In the genomic region with DNA sequence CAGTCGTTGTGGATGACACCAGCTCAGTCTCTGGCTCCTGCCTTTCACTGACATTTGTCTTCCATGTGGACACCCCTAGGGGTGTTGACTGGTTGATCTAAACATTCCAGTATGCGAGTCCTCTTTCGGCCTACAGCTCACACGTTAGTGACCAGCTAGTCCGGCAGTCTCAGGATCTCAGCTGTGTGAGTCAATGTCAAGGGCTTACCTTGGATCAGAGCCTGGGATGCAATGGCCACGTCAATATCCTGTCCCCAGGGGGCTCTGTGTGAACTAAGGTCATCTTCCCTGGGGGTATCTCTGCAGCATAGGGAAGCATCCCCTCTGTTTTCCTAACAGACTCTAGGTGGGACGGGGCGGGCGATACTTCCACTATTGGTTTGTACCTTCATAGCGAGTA, we compare ENCODE assay signal across 17 cellular contexts. TPM values are rescaled to one million over a fixed set of nuclear protein-coding genes. Genes with fewer than 3 reads are reported as not detected.
DNase-seq lines count a peak whose midpoint lies in the region; ATAC-seq and TF ChIP-seq lines count a peak whose summit lies in the region.
"Had no signal": no experiment of that assay in that cellular context is flagged by ENCODE, and none has a peak within 500 bp of the region (broad histone marks: within the 10 kb centered on the region; RNA-seq: fewer than 3 reads in every experiment).

No MANE protein-coding gene starts in this region.

- H3K36me3 Mint-ChIP-seq in stimulated activated effector memory CD8-positive, alpha-beta T cell treated with anti-CD3 and anti-CD28 coated beads, Interleukin-12 subunit alpha, Interleukin-12 subunit beta, amount 100 ng/mL, for 72 hours, result no peaks in the 10 kb centered on the region
- H3K36me3 Mint-ChIP-seq: activated naive CD8-positive, alpha-beta T cell treated with anti-CD3 and anti-CD28 coated beads, Interleukin-2, amount 10 ng/mL, durations not matched to agents 7 days and 5 days had no signal

- POLR2A ChIA-PET in HEK293 (lab: Yijun Ruan, JAX), result no interaction called here

- no peak overlapping the region for H3K9ac ChIP-seq in adipocyte (ENCODE audit: low read length)

- DNase-seq in ACHN (peak; percentile 23), adipocyte (ENCODE audit: low read depth) (peak; percentile 45), fibroblast of the conjunctiva (ENCODE audit: low read depth) (peak; percentile 42), cerebellar cortex (ENCODE audit: low spot score) (no peak), upper lobe of left lung (no peak)
- no peak for DNase-seq in stimulated activated effector memory CD8-positive, alpha-beta T cell treated with anti-CD3 and anti-CD28 coated beads, Interleukin-12 subunit alpha, Interleukin-12 subunit beta, amount 100 ng/mL, for 72 hours (ENCODE audit: low spot score in 2 of 2)
- DNase-seq: activated naive CD8-positive, alpha-beta T cell treated with anti-CD3 and anti-CD28 coated beads, Interleukin-2, amount 10 ng/mL, durations not matched to agents 7 days and 5 days; activated T-cell treated with anti-CD3 and anti-CD28 coated beads for 4 hours; BE2C; DMS79; gastrocnemius medialis; NCI-H1092 treated with DMSO at 0.1 percent for 48 hours; stimulated activated CD4-positive, alpha-beta T cell treated with anti-CD3 and anti-CD28 coated beads, Interleukin-15, amount 100 ng/mL, for 24 hours; thyroid gland had no signal

- TF ChIP-seq EP300 in upper lobe of left lung (IDR thresholded peaks at IDR 0.05), result no peak

- H3K9me3 Mint-ChIP-seq in stimulated activated effector memory CD8-positive, alpha-beta T cell treated with anti-CD3 and anti-CD28 coated beads, Interleukin-12 subunit alpha, Interleukin-12 subunit beta, amount 100 ng/mL, for 72 hours, result no peaks in the 10 kb centered on the region
- H3K9me3 Mint-ChIP-seq: activated naive CD8-positive, alpha-beta T cell treated with anti-CD3 and anti-CD28 coated beads, Interleukin-2, amount 10 ng/mL, durations not matched to agents 7 days and 5 days had no signal

- in situ Hi-C loops in ACHN (cut with HindIII; ENCODE audit: low pct_ligation_motif_present, low pct_unique_long_range_greater_than_20kb, low sequenced_read_pairs), result no loop called here

- H3K36me3 ChIP-seq in HEK293 (ENCODE audit: control insufficient read depth in 2 of 2, insufficient read depth in 1 of 2, low read length in 2 of 2), result no peaks in the 10 kb centered on the region
- no peaks in the 10 kb centered on the region for H3K36me3 ChIP-seq in adipocyte (ENCODE audit: control insufficient read depth, insufficient read depth, low read length, severe bottlenecking)
- no peaks in the 10 kb centered on the region for H3K36me3 ChIP-seq in upper lobe of left lung
- H3K36me3 ChIP-seq: BE2C, gastrocnemius medialis, thyroid gland had no signal

- CTCF ChIA-PET in HEK293 (lab: Yijun Ruan, JAX), result no interaction called here

- H3K4me1 Mint-ChIP-seq in stimulated activated effector memory CD8-positive, alpha-beta T cell treated with anti-CD3 and anti-CD28 coated beads, Interleukin-12 subunit alpha, Interleukin-12 subunit beta, amount 100 ng/mL, for 72 hours, result peaks cover 40% of the 10 kb centered on the region

- H3K27ac ChIP-seq in HEK293 (ENCODE audit: extremely low read depth, low read depth, low read length) (no peak overlapping the region), upper lobe of left lung (no peak overlapping the region)
- H3K27ac ChIP-seq: gastrocnemius medialis, thyroid gland had no signal

- TF ChIP-seq POLR2A in upper lobe of left lung (IDR thresholded peaks at IDR 0.05), result no peak

- TF ChIP-seq CTCF in HEK293 (tag by site-specific recombination; IDR thresholded peaks at IDR 0.05) (no peak), upper lobe of left lung (IDR thresholded peaks at IDR 0.05) (no peak)

- 88 to 89% methylated on average over 7 to 10 of the region's 10 CpGs for WGBS in upper lobe of left lung, 2 donors

- H3K27me3 ChIP-seq in adipocyte (replicated peaks; ENCODE audit: control insufficient read depth, insufficient read depth, low read length) (peaks cover 3% of the 10 kb centered on the region), upper lobe of left lung (no peaks in the 10 kb centered on the region)
- H3K27me3 ChIP-seq: BE2C, gastrocnemius medialis, thyroid gland had no signal

- no peak for ATAC-seq in upper lobe of left lung (ENCODE audit: low FRiP score in 2 of 2)
- ATAC-seq in stimulated activated effector memory CD8-positive, alpha-beta T cell treated with anti-CD3 and anti-CD28 coated beads, Interleukin-12 subunit alpha, Interleukin-12 subunit beta, amount 100 ng/mL, for 72 hours, result no peak
- no peak for ATAC-seq in HG02870 (IDR thresholded peaks at IDR 0.05; ENCODE audit: unreplicated experiment)
- ATAC-seq: gastrocnemius medialis had no signal

- H3K4me3 Mint-ChIP-seq in stimulated activated effector memory CD8-positive, alpha-beta T cell treated with anti-CD3 and anti-CD28 coated beads, Interleukin-12 subunit alpha, Interleukin-12 subunit beta, amount 100 ng/mL, for 72 hours, result no peak overlapping the region
- H3K4me3 Mint-ChIP-seq: activated naive CD8-positive, alpha-beta T cell treated with anti-CD3 and anti-CD28 coated beads, Interleukin-2, amount 10 ng/mL, durations not matched to agents 7 days and 5 days had no signal

- H3K4me1 ChIP-seq in HEK293 (ENCODE audit: control insufficient read depth, insufficient read depth, low read length), result no peaks in the 10 kb centered on the region
- peaks cover 16% of the 10 kb centered on the region for H3K4me1 ChIP-seq in adipocyte (ENCODE audit: control insufficient read depth, insufficient read depth, low read length)
- H3K4me1 ChIP-seq in upper lobe of left lung, result peaks cover 0 to 8% (median 3%) of the 10 kb centered on the region in 4 donors
- H3K4me1 ChIP-seq: BE2C had no signal

- no peak overlapping the region for H3K27ac Mint-ChIP-seq in stimulated activated effector memory CD8-positive, alpha-beta T cell treated with anti-CD3 and anti-CD28 coated beads, Interleukin-12 subunit alpha, Interleukin-12 subunit beta, amount 100 ng/mL, for 72 hours
- H3K27ac Mint-ChIP-seq: activated naive CD8-positive, alpha-beta T cell treated with anti-CD3 and anti-CD28 coated beads, Interleukin-2, amount 10 ng/mL, durations not matched to agents 7 days and 5 days had no signal

- no peak overlapping the region for H3K4me3 ChIP-seq in HEK293 (ENCODE audit: low read depth, low read length)
- no peak overlapping the region for H3K4me3 ChIP-seq in adipocyte (ENCODE audit: low read length)
- no peak overlapping the region for H3K4me3 ChIP-seq in upper lobe of left lung
- H3K4me3 ChIP-seq: gastrocnemius medialis, GM12878, thyroid gland had no signal

- H3K9me3 ChIP-seq in HEK293 (ENCODE audit: control insufficient read depth, insufficient read depth, low read depth, low read length) (no peaks in the 10 kb centered on the region), adipocyte (ENCODE audit: control insufficient read depth, low read length) (no peaks in the 10 kb centered on the region), upper lobe of left lung (no peaks in the 10 kb centered on the region)
- H3K9me3 ChIP-seq: BE2C, gastrocnemius medialis, thyroid gland had no signal

TF ChIP-seq in HEK293, 187 proteins besides CTCF, POLR2A, EP300 and RAD21:
- TF ChIP-seq ZNF169 (tag by site-specific recombination; IDR thresholded peaks at IDR 0.05) (no peak), ZNF707 (tag by site-specific recombination; IDR thresholded peaks at IDR 0.05) (no peak), GLIS1 (tag by site-specific recombination; IDR thresholded peaks at IDR 0.05) (peak; percentile 66), ZNF394 (tag by site-specific recombination; IDR thresholded peaks at IDR 0.05; ENCODE audit: borderline replicate concordance) (no peak)

RNA-seq across cellular contexts. Expression of gene YWHAQ, which starts 35.1 kb away (rescaled TPM):
- total RNA-seq in upper lobe of left lung, result 100 to 1,000 TPM in 4 of 6 donors, 10 to 100 TPM in 2; 67.1 to 223 (median 176) TPM

Comparison
In these comparisons a context has a peak if more than half of its experiments do, and no peak if none do; other contexts are left out.
1. DNase-seq: peak in ACHN (single experiment), adipocyte (single experiment) and fibroblast of the conjunctiva (single experiment); none in cerebellar cortex (single experiment), upper lobe of left lung (0 of 2) and stimulated activated effector memory CD8-positive, alpha-beta T cell treated with anti-CD3 and anti-CD28 coated beads, Interleukin-12 subunit alpha, Interleukin-12 subunit beta, amount 100 ng/mL, for 72 hours (0 of 2).